Comparison of ENCODE assay signal across 18 cellular contexts in the genomic region with DNA sequence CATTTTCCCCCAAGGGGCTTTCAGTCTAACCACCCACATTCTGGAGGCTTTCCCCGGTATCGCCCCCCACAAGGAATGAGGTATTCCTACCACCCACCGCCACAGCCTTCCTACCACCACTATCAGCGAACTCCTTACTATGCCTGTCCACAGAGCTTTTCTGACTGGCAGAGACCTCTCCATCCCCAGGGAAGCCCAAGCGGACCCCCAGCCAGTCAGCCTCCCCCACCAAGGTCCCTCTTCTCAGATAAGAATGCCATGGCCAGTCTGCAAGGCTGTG. TPM values are rescaled to one million over a fixed set of nuclear protein-coding genes. Genes with fewer than 3 reads are reported as not detected.
A peak's percentile ranks its signal among the peaks of the same experiment; 100 is the strongest.
DNase-seq lines count a peak whose midpoint lies in the region; ATAC-seq lines count a peak whose summit lies in the region.
"Had no signal": no experiment of that assay in that cellular context is flagged by ENCODE, and none has a peak within 500 bp of the region (broad histone marks: within the 10 kb centered on the region; RNA-seq: fewer than 3 reads in every experiment).

No MANE protein-coding gene starts in this region.

- H3K4me1 Mint-ChIP-seq in activated naive CD8-positive, alpha-beta T cell treated with anti-CD3 and anti-CD28 coated beads, Interleukin-2, amount 50 U/mL, for 24 hours = no peaks in the 10 kb centered on the region
- peaks cover 3% of the 10 kb centered on the region for H3K4me1 Mint-ChIP-seq in activated naive CD8-positive, alpha-beta T cell treated with anti-CD3 and anti-CD28 coated beads for 36 hours
- no peaks in the 10 kb centered on the region for H3K4me1 Mint-ChIP-seq in central memory CD8-positive, alpha-beta T cell
- H3K4me1 Mint-ChIP-seq: CD14-positive monocyte; CD8-positive, alpha-beta memory T cell had no signal

- H3K27ac Mint-ChIP-seq in activated naive CD8-positive, alpha-beta T cell treated with anti-CD3 and anti-CD28 coated beads, Interleukin-2, amount 50 U/mL, for 24 hours = peak overlapping the region; percentile 52
- no peak overlapping the region for H3K27ac Mint-ChIP-seq in activated naive CD8-positive, alpha-beta T cell treated with anti-CD3 and anti-CD28 coated beads for 36 hours
- H3K27ac Mint-ChIP-seq in central memory CD8-positive, alpha-beta T cell (ENCODE audit: low read depth) = peak overlapping the region; percentile 26
- H3K27ac Mint-ChIP-seq: CD14-positive monocyte; CD4-positive, alpha-beta T cell; CD8-positive, alpha-beta memory T cell had no signal

- DNase-seq in activated naive CD8-positive, alpha-beta T cell treated with anti-CD3 and anti-CD28 coated beads, Interleukin-2, amount 50 U/mL, for 24 hours = no peak
- no peak for DNase-seq in activated naive CD8-positive, alpha-beta T cell treated with anti-CD3 and anti-CD28 coated beads for 36 hours
- DNase-seq in central memory CD8-positive, alpha-beta T cell (ENCODE audit: low spot score in 2 of 2) = no peak
- DNase-seq in mesenteric fat pad (ENCODE audit: low spot score) = peak; percentile 47
- DNase-seq in NCI-H2171 (lab: John Stamatoyannopoulos, UW) = no peak
- DNase-seq: AML-193; BE2C; CD4-positive, alpha-beta T cell; CD8-positive, alpha-beta memory T cell; DMS 273 treated with DMSO at 0.1 percent for 48 hours; DMS79; EL; GDM1; GOT3; HCEC 1CT had no signal

- H3K9me3 Mint-ChIP-seq in activated naive CD8-positive, alpha-beta T cell treated with anti-CD3 and anti-CD28 coated beads, Interleukin-2, amount 50 U/mL, for 24 hours = no peaks in the 10 kb centered on the region
- H3K9me3 Mint-ChIP-seq in activated naive CD8-positive, alpha-beta T cell treated with anti-CD3 and anti-CD28 coated beads for 36 hours = no peaks in the 10 kb centered on the region
- H3K9me3 Mint-ChIP-seq in central memory CD8-positive, alpha-beta T cell = no peaks in the 10 kb centered on the region
- H3K9me3 Mint-ChIP-seq: CD4-positive, alpha-beta T cell; CD8-positive, alpha-beta memory T cell had no signal

- no peak for ATAC-seq in activated naive CD8-positive, alpha-beta T cell treated with anti-CD3 and anti-CD28 coated beads, Interleukin-2, amount 50 U/mL, for 24 hours
- ATAC-seq in central memory CD8-positive, alpha-beta T cell (replicated peaks; ENCODE audit: extremely low read depth, poor library complexity, severe bottlenecking) = no peak
- ATAC-seq in HG02981 (IDR thresholded peaks at IDR 0.05; ENCODE audit: unreplicated experiment) = no peak
- ATAC-seq: GM12878 had no signal

- no peaks in the 10 kb centered on the region for H3K36me3 Mint-ChIP-seq in activated naive CD8-positive, alpha-beta T cell treated with anti-CD3 and anti-CD28 coated beads, Interleukin-2, amount 50 U/mL, for 24 hours (ENCODE audit: low read depth)
- H3K36me3 Mint-ChIP-seq in activated naive CD8-positive, alpha-beta T cell treated with anti-CD3 and anti-CD28 coated beads for 36 hours = no peaks in the 10 kb centered on the region
- H3K36me3 Mint-ChIP-seq in central memory CD8-positive, alpha-beta T cell (ENCODE audit: insufficient read depth) = no peaks in the 10 kb centered on the region
- H3K36me3 Mint-ChIP-seq: CD8-positive, alpha-beta memory T cell had no signal

- H3K4me3 Mint-ChIP-seq in activated naive CD8-positive, alpha-beta T cell treated with anti-CD3 and anti-CD28 coated beads, Interleukin-2, amount 50 U/mL, for 24 hours = no peak overlapping the region
- no peak overlapping the region for H3K4me3 Mint-ChIP-seq in activated naive CD8-positive, alpha-beta T cell treated with anti-CD3 and anti-CD28 coated beads for 36 hours
- no peak overlapping the region for H3K4me3 Mint-ChIP-seq in central memory CD8-positive, alpha-beta T cell
- H3K4me3 Mint-ChIP-seq: CD14-positive monocyte; CD4-positive, alpha-beta T cell; CD8-positive, alpha-beta memory T cell had no signal

- no peaks in the 10 kb centered on the region for H3K27me3 Mint-ChIP-seq in activated naive CD8-positive, alpha-beta T cell treated with anti-CD3 and anti-CD28 coated beads, Interleukin-2, amount 50 U/mL, for 24 hours
- no peaks in the 10 kb centered on the region for H3K27me3 Mint-ChIP-seq in activated naive CD8-positive, alpha-beta T cell treated with anti-CD3 and anti-CD28 coated beads for 36 hours
- peaks cover 9% of the 10 kb centered on the region for H3K27me3 Mint-ChIP-seq in central memory CD8-positive, alpha-beta T cell
- H3K27me3 Mint-ChIP-seq: CD4-positive, alpha-beta T cell had no signal

RNA-seq across cellular contexts. Expression of gene SLC25A18, which starts 14.6 kb away (rescaled TPM):
- total RNA-seq in activated naive CD8-positive, alpha-beta T cell treated with anti-CD3 and anti-CD28 coated beads for 36 hours = not detected
- total RNA-seq in mesenteric fat pad = 8.4 TPM
- total RNA-seq: CD4-positive, alpha-beta T cell; CD8-positive, alpha-beta memory T cell; GM12878 had no signal
